9 cellular contexts compared by ENCODE assay signal in genomic region chr17:79188048-79188447, GRCh38.
DNase-seq lines count a peak whose midpoint lies in the region; ATAC-seq and TF ChIP-seq lines count a peak whose summit lies in the region.
"Had no signal": no experiment of that assay in that cellular context is flagged by ENCODE, and none has a peak within 500 bp of the region (broad histone marks: within the 10 kb centered on the region; RNA-seq: fewer than 3 reads in every experiment).

No MANE protein-coding gene starts in this region.

- CTCF ChIA-PET in Calu3 (lab: Charles Lee) = interaction anchor here (1.5 to 3.9 kb wide), 2 partner anchors 201 to 204 kb away, joined by 3 to 12 read pairs; no protein-coding TSS in a partner anchor

- H3K4me3 ChIP-seq in left lung = no peak overlapping the region

- no peaks in the 10 kb centered on the region for H3K36me3 ChIP-seq in left lung

- peaks cover 0 to 7% of the 10 kb centered on the region in 2 donors for H3K4me1 ChIP-seq in left lung

- H3K27me3 ChIP-seq in left lung = peaks cover 26 to 100% of the 10 kb centered on the region in 2 donors

- no peaks in the 10 kb centered on the region for H3K4me1 Mint-ChIP-seq in Calu3 (ENCODE audit: low read depth, unreplicated experiment)
- peaks cover 2% of the 10 kb centered on the region for H3K4me1 Mint-ChIP-seq in activated naive CD8-positive, alpha-beta T cell treated with anti-CD3 and anti-CD28 coated beads for 36 hours

- peaks cover 100% of the 10 kb centered on the region for H3K27me3 Mint-ChIP-seq in Calu3 (ENCODE audit: unreplicated experiment)
- H3K27me3 Mint-ChIP-seq in activated naive CD8-positive, alpha-beta T cell treated with anti-CD3 and anti-CD28 coated beads for 36 hours = peaks cover 88% of the 10 kb centered on the region

- TF ChIP-seq CTCF in Calu3 (IDR thresholded peaks at IDR 0.05; ENCODE audit: unreplicated experiment) = peak; percentile 54
- no peak for TF ChIP-seq CTCF in left lung (IDR thresholded peaks at IDR 0.05)

- no peaks in the 10 kb centered on the region for H3K36me3 Mint-ChIP-seq in Calu3 (ENCODE audit: insufficient read depth, unreplicated experiment)
- H3K36me3 Mint-ChIP-seq in activated naive CD8-positive, alpha-beta T cell treated with anti-CD3 and anti-CD28 coated beads for 36 hours = no peaks in the 10 kb centered on the region
- H3K36me3 Mint-ChIP-seq: IgD-negative memory B cell had no signal

- DNase-seq in Calu3 = peak; percentile 56
- peak; percentile 43 for DNase-seq in HT-29 (ENCODE audit: low spot score)
- peak; percentile 15 for DNase-seq in activated naive CD8-positive, alpha-beta T cell treated with anti-CD3 and anti-CD28 coated beads for 36 hours
- peak in 1 of 2 donors; percentile 69 for DNase-seq in left lung
- no peak for DNase-seq in GF-D8 (lab: John Stamatoyannopoulos, UW)

- ATAC-seq in left lung (peak; percentile 65), GM18907 (IDR thresholded peaks at IDR 0.05; ENCODE audit: unreplicated experiment) (no peak), HG02973 (IDR thresholded peaks at IDR 0.05; ENCODE audit: unreplicated experiment) (no peak), HG03108 (IDR thresholded peaks at IDR 0.05; ENCODE audit: unreplicated experiment) (no peak)

- H3K4me3 Mint-ChIP-seq in Calu3 (ENCODE audit: low read depth, unreplicated experiment) = no peak overlapping the region
- no peak overlapping the region for H3K4me3 Mint-ChIP-seq in activated naive CD8-positive, alpha-beta T cell treated with anti-CD3 and anti-CD28 coated beads for 36 hours
- H3K4me3 Mint-ChIP-seq: IgD-negative memory B cell had no signal

- H3K27ac Mint-ChIP-seq in Calu3 (ENCODE audit: unreplicated experiment) = no peak overlapping the region
- H3K27ac Mint-ChIP-seq in activated naive CD8-positive, alpha-beta T cell treated with anti-CD3 and anti-CD28 coated beads for 36 hours = no peak overlapping the region
- H3K27ac Mint-ChIP-seq: IgD-negative memory B cell had no signal

- intact Hi-C loops in Calu3 (cut with micrococcal nuclease; ENCODE audit: unreplicated experiment) (loop anchor here (2.0 kb wide), 1 partner anchor 205 kb away; no protein-coding TSS in a partner anchor), left lung (cut with DNase I) (no loop called here)

- H3K27ac ChIP-seq in left lung = no peak overlapping the region

- H3K9me3 ChIP-seq in left lung = no peaks in the 10 kb centered on the region

- no peaks in the 10 kb centered on the region for H3K9me3 Mint-ChIP-seq in Calu3 (ENCODE audit: low read depth, unreplicated experiment)
- no peaks in the 10 kb centered on the region for H3K9me3 Mint-ChIP-seq in activated naive CD8-positive, alpha-beta T cell treated with anti-CD3 and anti-CD28 coated beads for 36 hours
- H3K9me3 Mint-ChIP-seq: IgD-negative memory B cell had no signal

- BruUV-seq in Calu3 (replicated peaks; lab: Mats Ljungman, UMichigan) = no TSS peak
